ENCODE assay signal across 14 cellular contexts in genomic region chr11:69333149-69333710, GRCh38. TPM values are rescaled to one million over a fixed set of nuclear protein-coding genes. Genes with fewer than 3 reads are reported as not detected.
"Had no signal": no experiment of that assay in that cellular context is flagged by ENCODE, and none has a peak within 500 bp of the region (broad histone marks: within the 10 kb centered on the region; RNA-seq: fewer than 3 reads in every experiment).

No MANE protein-coding gene starts in this region.

- H3K27ac Mint-ChIP-seq: activated CD4-positive, alpha-beta T cell treated with anti-CD3 and anti-CD28 coated beads, Interleukin-2, amount 10 ng/mL, durations not matched to agents 7 days and 5 days; activated naive CD4-positive, alpha-beta T cell treated with anti-CD3 and anti-CD28 coated beads, Interleukin-2, amount 50 U/mL, for 72 hours; activated T-cell treated with anti-CD3 and anti-CD28 coated beads, Interleukin-2, amount 50 U/mL, for 24 hours; natural killer cell had no signal

- ATAC-seq: activated naive CD4-positive, alpha-beta T cell treated with anti-CD3 and anti-CD28 coated beads, Interleukin-2, amount 50 U/mL, for 72 hours; body of pancreas; natural killer cell had no signal

- H3K27me3 Mint-ChIP-seq: activated T-cell treated with anti-CD3 and anti-CD28 coated beads, Interleukin-2, amount 50 U/mL, for 24 hours had no signal

- H3K27ac ChIP-seq: body of pancreas had no signal

- H3K36me3 Mint-ChIP-seq: activated naive CD4-positive, alpha-beta T cell treated with anti-CD3 and anti-CD28 coated beads, Interleukin-2, amount 50 U/mL, for 72 hours; natural killer cell had no signal

- DNase-seq: activated CD4-positive, alpha-beta T cell treated with anti-CD3 and anti-CD28 coated beads, Interleukin-2, amount 10 ng/mL, durations not matched to agents 7 days and 5 days; activated gamma-delta T cell; amygdala; body of pancreas; caudate nucleus; cortex of kidney; effector CD4-positive, alpha-beta T cell; foreskin fibroblast; hippocampal formation; mesenchymal stem cell; natural killer cell; small intestine had no signal

- H3K9me3 Mint-ChIP-seq: activated CD4-positive, alpha-beta T cell treated with anti-CD3 and anti-CD28 coated beads, Interleukin-2, amount 10 ng/mL, durations not matched to agents 7 days and 5 days; activated naive CD4-positive, alpha-beta T cell treated with anti-CD3 and anti-CD28 coated beads, Interleukin-2, amount 50 U/mL, for 72 hours; activated T-cell treated with anti-CD3 and anti-CD28 coated beads, Interleukin-2, amount 50 U/mL, for 24 hours; natural killer cell had no signal

- H3K4me3 Mint-ChIP-seq: activated CD4-positive, alpha-beta T cell treated with anti-CD3 and anti-CD28 coated beads, Interleukin-2, amount 10 ng/mL, durations not matched to agents 7 days and 5 days; activated T-cell treated with anti-CD3 and anti-CD28 coated beads, Interleukin-2, amount 50 U/mL, for 24 hours; natural killer cell had no signal

- H3K27me3 ChIP-seq: body of pancreas had no signal

- H3K4me3 ChIP-seq: body of pancreas had no signal

- H3K9me3 ChIP-seq: body of pancreas had no signal

RNA-seq across cellular contexts. Expression of gene MYEOV, which starts 39.3 kb away (rescaled TPM):
- total RNA-seq: activated CD4-positive, alpha-beta T cell treated with anti-CD3 and anti-CD28 coated beads, Interleukin-2, amount 10 ng/mL, durations not matched to agents 7 days and 5 days; activated naive CD4-positive, alpha-beta T cell treated with anti-CD3 and anti-CD28 coated beads, Interleukin-2, amount 50 U/mL, for 72 hours had no signal
